Comparison of ENCODE assay signal across 22 cellular contexts in the genomic region with DNA sequence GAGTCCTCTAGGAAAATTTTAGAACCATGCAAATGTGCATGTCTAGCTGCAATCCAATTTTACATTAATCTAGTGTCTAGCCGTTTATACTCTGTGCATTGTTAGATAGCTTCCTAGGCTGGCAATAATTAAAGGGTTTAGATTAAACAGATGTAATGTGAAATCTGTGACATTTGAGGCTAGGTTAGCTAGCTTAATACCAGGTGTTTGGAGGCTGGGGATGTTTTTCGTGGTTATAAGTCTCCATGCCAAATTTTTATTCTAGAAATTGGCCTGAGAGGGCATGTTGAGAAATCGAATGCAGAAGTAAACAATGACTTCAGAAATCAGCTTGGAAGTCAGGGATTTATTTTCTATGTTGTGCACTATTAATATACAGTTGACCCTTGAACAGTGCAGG.
DNase-seq lines count a peak whose midpoint lies in the region; ATAC-seq, FAIRE-seq and TF ChIP-seq lines count a peak whose summit lies in the region.
"Had no signal": no experiment of that assay in that cellular context is flagged by ENCODE, and none has a peak within 500 bp of the region (broad histone marks: within the 10 kb centered on the region; RNA-seq: fewer than 3 reads in every experiment).

No MANE protein-coding gene starts in this region.

- no peaks in the 10 kb centered on the region for H3K27me3 ChIP-seq in psoas muscle (ENCODE audit: insufficient read depth in 3 of 3, low read length in 2 of 3)
- H3K27me3 ChIP-seq: neural progenitor cell, stomach had no signal

- 12 to 20% (median 13%) methylated on average over 3 of the region's 3 CpGs for WGBS in psoas muscle, 3 donors

- no peak for TF ChIP-seq POLR2A in H54 (IDR thresholded peaks at IDR 0.05; ENCODE audit: low read depth, low read length)

- DNase-seq in NCI-H1417 (lab: John Stamatoyannopoulos, UW) (peak in 2 of 3 experiments; percentile 41 to 65), NCI-H1417 treated with DMSO at 0.1 percent for 48 hours (lab: John Stamatoyannopoulos, UW) (no peak), NCI-H69 (lab: John Stamatoyannopoulos, UW) (peak; percentile 76), fibroblast of gingiva (ENCODE audit: low read depth) (peak; percentile 54), psoas muscle (no peak), cortex of kidney (lab: John Stamatoyannopoulos, UW) (no peak), H54 (ENCODE audit: insufficient read length, low spot score) (no peak)
- DNase-seq: 8988T; activated CD8-positive, alpha-beta T cell treated with anti-CD3 and anti-CD28 coated beads for 36 hours; activated effector memory CD4-positive, alpha-beta T cell treated with anti-CD3 and anti-CD28 coated beads, Interleukin-2, amount 50 U/mL, for 16 hours; activated naive CD8-positive, alpha-beta T cell treated with anti-CD3 and anti-CD28 coated beads, Interleukin-2, amount 10 ng/mL, durations not matched to agents 7 days and 5 days; CD8-positive, alpha-beta memory T cell; effector CD8-positive, alpha-beta T cell; H7; NCI-H510A treated with DMSO at 0.1 percent for 48 hours; SIG-M5; stimulated activated CD8-positive, alpha-beta memory T cell treated with anti-CD3 and anti-CD28 coated beads, Interleukin-4, amount 100 ng/mL, for 48 hours; stomach; trophoblast cell had no signal

- no peak for FAIRE-seq in H54 (lab: Jason Lieb, UNC)
- FAIRE-seq: keratinocyte had no signal

- intact Hi-C loops in psoas muscle (cut with DNase I) = no loop called here

- H3K36me3 ChIP-seq in psoas muscle (ENCODE audit: insufficient read depth in 1 of 2, low read depth in 1 of 2) = no peaks in the 10 kb centered on the region
- H3K36me3 ChIP-seq: neural progenitor cell, stomach had no signal

- TF ChIP-seq CTCF in psoas muscle (IDR thresholded peaks at IDR 0.05) = no peak

- peak overlapping the region; percentile 53 for H3K27ac ChIP-seq in psoas muscle
- H3K27ac ChIP-seq: neural progenitor cell, stomach had no signal

- no peaks in the 10 kb centered on the region for H3K9me3 ChIP-seq in psoas muscle
- H3K9me3 ChIP-seq: stomach had no signal

- peaks cover 35% of the 10 kb centered on the region for H3K4me1 ChIP-seq in psoas muscle
- H3K4me1 ChIP-seq: neural progenitor cell had no signal

- H3K4me3 ChIP-seq in psoas muscle = no peak overlapping the region
- H3K4me3 ChIP-seq: neural progenitor cell, stomach had no signal

- ATAC-seq in psoas muscle (peak in 3 of 4 donors; percentile 39 to 51 (median 43)), HG03095 (IDR thresholded peaks at IDR 0.05; ENCODE audit: unreplicated experiment) (no peak)
- ATAC-seq: activated CD8-positive, alpha-beta T cell treated with anti-CD3 and anti-CD28 coated beads for 36 hours had no signal

Comparison
In these comparisons a context has a peak if more than half of its experiments do, and no peak if none do; other contexts are left out.
1. DNase-seq: peak in NCI-H1417 (2 of 3), NCI-H69 (single experiment) and fibroblast of gingiva (single experiment); none in NCI-H1417 treated with DMSO at 0.1 percent for 48 hours (single experiment), psoas muscle (0 of 2), cortex of kidney (single experiment) and H54 (single experiment).